In genomic region chr22:44685384-44686056, GRCh38 we compare ENCODE assay signal across 8 cellular contexts. TPM values are rescaled to one million over a fixed set of nuclear protein-coding genes. Genes with fewer than 3 reads are reported as not detected.
DNase-seq lines count a peak whose midpoint lies in the region; ATAC-seq and TF ChIP-seq lines count a peak whose summit lies in the region.

No MANE protein-coding gene starts in this region.

- ATAC-seq in GM21515 (IDR thresholded peaks at IDR 0.05; ENCODE audit: unreplicated experiment) (peak; percentile 39), HG03571 (IDR thresholded peaks at IDR 0.05; ENCODE audit: unreplicated experiment) (no peak), HG03097 (IDR thresholded peaks at IDR 0.05; ENCODE audit: low FRiP score, unreplicated experiment) (no peak)

- peak; percentile 45 for DNase-seq in NCI-H82 treated with DMSO at 0.1 percent for 48 hours (lab: John Stamatoyannopoulos, UW; ENCODE audit: unreplicated experiment)
- peak; percentile 71 for DNase-seq in activated CD8-positive, alpha-beta memory T cell treated with anti-CD3 and anti-CD28 coated beads, Interleukin-2, amount 50 U/mL, for 24 hours (ENCODE audit: extremely low read depth)
- peak; percentile 43 to 60 for DNase-seq in fibroblast of lung (ENCODE audit: low read depth in 2 of 2)
- DNase-seq in stimulated activated CD4-positive, alpha-beta T cell treated with anti-CD3 and anti-CD28 coated beads, Interleukin-12 subunit alpha, Interleukin-12 subunit beta, amount 100 ng/mL, for 48 hours (ENCODE audit: low read depth in 2 of 3, low spot score in 1 of 3): peak; percentile 77 to 87 (median 78)

- H3K79me2 ChIP-seq in fibroblast of lung (ENCODE audit: control insufficient read depth, insufficient read depth, low read length): no peaks in the 10 kb centered on the region

- no peak overlapping the region for H3K9ac ChIP-seq in fibroblast of lung (ENCODE audit: insufficient read depth, low read length)

- no peak for TF ChIP-seq CTCF in C4-2B (conservative IDR thresholded peaks at IDR 0.05)
- TF ChIP-seq CTCF in fibroblast of lung (conservative IDR thresholded peaks at IDR 0.05 in 1 of 2, IDR thresholded peaks at IDR 0.05 in 1 of 2; ENCODE audit: low read depth in 1 of 2, low read length in 2 of 2): no peak

- H3K27me3 ChIP-seq in fibroblast of lung (ENCODE audit: control insufficient read depth, insufficient read depth, low read length): no peaks in the 10 kb centered on the region

- no peak overlapping the region for H3K4me2 ChIP-seq in fibroblast of lung (ENCODE audit: extremely low read depth, insufficient read depth, low read length)

- H2AFZ ChIP-seq in fibroblast of lung (ENCODE audit: low read length): no peak overlapping the region

- H3K9me3 ChIP-seq in fibroblast of lung (ENCODE audit: control insufficient read depth, insufficient read depth, low read depth, low read length): no peaks in the 10 kb centered on the region

- H3K36me3 ChIP-seq in fibroblast of lung (ENCODE audit: control insufficient read depth, insufficient read depth, low read length): no peaks in the 10 kb centered on the region

- peak overlapping the region; percentile 34 for H3K27ac ChIP-seq in C4-2B
- no peak overlapping the region for H3K27ac ChIP-seq in fibroblast of lung (ENCODE audit: insufficient read depth, low read length)

- H3K4me3 ChIP-seq in fibroblast of lung (replicated peaks in 1 of 4; ENCODE audit: control extremely low read depth in 1 of 4, insufficient read depth in 1 of 4, low read depth in 3 of 4, low read length in 4 of 4): no peak overlapping the region

- H3K4me1 ChIP-seq in fibroblast of lung (ENCODE audit: control insufficient read depth, extremely low read depth, insufficient read depth, low read length): peaks cover 9% of the 10 kb centered on the region

- no peaks in the 10 kb centered on the region for H4K20me1 ChIP-seq in fibroblast of lung (ENCODE audit: control insufficient read depth, extremely low read depth, insufficient read depth, low read length)

RNA-seq across cellular contexts. Expression of gene PRR5, which starts 16.5 kb away (rescaled TPM):
- 6.7 and 8.6 TPM in 2 replicates for total RNA-seq in fibroblast of lung
- polyA plus RNA-seq in fibroblast of lung: 1.8 and 2.4 TPM in 2 replicates
- polyA plus RNA-seq in fibroblast of lung (2012): 3.9 and 4.5 TPM in 2 replicates
- 4.4 and 4.5 TPM in 2 replicates for polyA minus RNA-seq in fibroblast of lung (ENCODE audit: low replicate concordance)
